8 cellular contexts compared by ENCODE assay signal in genomic region chr19:12141405-12141736, GRCh38. TPM values are rescaled to one million over a fixed set of nuclear protein-coding genes. Genes with fewer than 3 reads are reported as not detected.
DNase-seq lines count a peak whose midpoint lies in the region; ATAC-seq and TF ChIP-seq lines count a peak whose summit lies in the region.

No MANE protein-coding gene starts in this region.

- no peak for TF ChIP-seq POLR2A in breast epithelium (IDR thresholded peaks at IDR 0.05)

- no peaks in the 10 kb centered on the region for H3K79me2 ChIP-seq in SU-DHL-6 (ENCODE audit: insufficient read depth, low read length)

- no TSS peak for BruUV-seq in MCF 10A (replicated peaks; lab: Mats Ljungman, UMichigan)

- peak overlapping the region; percentile 47 for H2AFZ ChIP-seq in SU-DHL-6 (ENCODE audit: low read depth, low read length, severe bottlenecking)

- no peaks in the 10 kb centered on the region for H4K20me1 ChIP-seq in SU-DHL-6 (ENCODE audit: low read depth, low read length)

- H3K36me3 Mint-ChIP-seq in MCF 10A (ENCODE audit: insufficient read depth, unreplicated experiment): peaks cover 30% of the 10 kb centered on the region
- H3K36me3 Mint-ChIP-seq in effector memory CD8-positive, alpha-beta T cell (ENCODE audit: insufficient read depth): peaks cover 19% of the 10 kb centered on the region
- peaks cover 26% of the 10 kb centered on the region for H3K36me3 Mint-ChIP-seq in stimulated activated effector memory CD8-positive, alpha-beta T cell treated with anti-CD3 and anti-CD28 coated beads, Interleukin-12 subunit alpha, Interleukin-12 subunit beta, amount 100 ng/mL, for 72 hours

- peaks cover 9 to 11% of the 10 kb centered on the region in 2 donors for H3K4me1 ChIP-seq in breast epithelium

- H3K27me3 Mint-ChIP-seq in MCF 10A (ENCODE audit: insufficient read depth, unreplicated experiment): no peaks in the 10 kb centered on the region
- H3K27me3 Mint-ChIP-seq in effector memory CD8-positive, alpha-beta T cell: no peaks in the 10 kb centered on the region

- TF ChIP-seq CTCF in MCF 10A (IDR thresholded peaks at IDR 0.05; ENCODE audit: unreplicated experiment) (no peak), breast epithelium (IDR thresholded peaks at IDR 0.05) (no peak), SU-DHL-6 (IDR thresholded peaks at IDR 0.05; ENCODE audit: insufficient read depth, low read length, poor library complexity, severe bottlenecking) (no peak), omental fat pad (IDR thresholded peaks at IDR 0.05) (no peak)

- peaks cover 22% of the 10 kb centered on the region for H3K4me1 Mint-ChIP-seq in MCF 10A (ENCODE audit: insufficient read depth, unreplicated experiment)
- H3K4me1 Mint-ChIP-seq in effector memory CD8-positive, alpha-beta T cell (ENCODE audit: low read depth in 2 of 2): peaks cover 23 to 27% of the 10 kb centered on the region in 2 donors
- H3K4me1 Mint-ChIP-seq in stimulated activated effector memory CD8-positive, alpha-beta T cell treated with anti-CD3 and anti-CD28 coated beads, Interleukin-12 subunit alpha, Interleukin-12 subunit beta, amount 100 ng/mL, for 72 hours: peaks cover 36% of the 10 kb centered on the region

- no peak overlapping the region for H3K27ac ChIP-seq in breast epithelium
- no peak overlapping the region for H3K27ac ChIP-seq in SU-DHL-6 (ENCODE audit: low read depth, low read length)

- CTCF ChIA-PET in MCF 10A (lab: Yijun Ruan, JAX): interaction anchor here (0.6 to 3.5 kb wide), 26 partner anchors 10 to 605 kb away, joined by 3 to 51 read pairs (median 5); partner anchors contain the start of gene ZNF700

- ATAC-seq in effector memory CD8-positive, alpha-beta T cell (replicated peaks): no peak
- ATAC-seq in stimulated activated effector memory CD8-positive, alpha-beta T cell treated with anti-CD3 and anti-CD28 coated beads, Interleukin-12 subunit alpha, Interleukin-12 subunit beta, amount 100 ng/mL, for 72 hours: no peak
- ATAC-seq in GM18909 (IDR thresholded peaks at IDR 0.05; ENCODE audit: poor library complexity, unreplicated experiment) (no peak), Right ventricle myocardium superior (ENCODE audit: poor library complexity) (no peak), omental fat pad (ENCODE audit: low FRiP score) (no peak)

- H3K9me3 Mint-ChIP-seq in MCF 10A (ENCODE audit: unreplicated experiment): peaks cover 18% of the 10 kb centered on the region
- H3K9me3 Mint-ChIP-seq in effector memory CD8-positive, alpha-beta T cell: no peaks in the 10 kb centered on the region
- H3K9me3 Mint-ChIP-seq in stimulated activated effector memory CD8-positive, alpha-beta T cell treated with anti-CD3 and anti-CD28 coated beads, Interleukin-12 subunit alpha, Interleukin-12 subunit beta, amount 100 ng/mL, for 72 hours: peaks cover 5% of the 10 kb centered on the region

- H3K9ac ChIP-seq in SU-DHL-6 (ENCODE audit: low read length): no peak overlapping the region

- peak overlapping the region in 1 of 3 donors; percentile 90 for H3K4me3 ChIP-seq in breast epithelium
- no peak overlapping the region for H3K4me3 ChIP-seq in SU-DHL-6 (ENCODE audit: insufficient read depth, low read length, poor library complexity, severe bottlenecking)

- intact Hi-C loops in MCF 10A (cut with micrococcal nuclease): loop anchor here (1.0 to 10.0 kb wide), 6 partner anchors 153 to 644 kb away; partner anchors contain the start of gene ZNF823
- intact Hi-C loops in breast epithelium (cut with DNase I; ENCODE audit: low total_unique reads): no loop called here
- intact Hi-C loops in Right ventricle myocardium superior (cut with DNase I): loop anchor here (2.0 to 10.0 kb wide), 5 partner anchors 47 to 259 kb away; partner anchors contain the start of gene ZNF763

- peak overlapping the region; percentile 83 for H3K4me3 Mint-ChIP-seq in MCF 10A (ENCODE audit: unreplicated experiment)
- peak overlapping the region; percentile 88 to 95 for H3K4me3 Mint-ChIP-seq in effector memory CD8-positive, alpha-beta T cell
- H3K4me3 Mint-ChIP-seq in stimulated activated effector memory CD8-positive, alpha-beta T cell treated with anti-CD3 and anti-CD28 coated beads, Interleukin-12 subunit alpha, Interleukin-12 subunit beta, amount 100 ng/mL, for 72 hours: peak overlapping the region; percentile 76

- peak overlapping the region; percentile 88 for H3K4me2 ChIP-seq in SU-DHL-6 (ENCODE audit: low read depth, low read length, poor library complexity, severe bottlenecking)

- peaks cover 2 to 6% of the 10 kb centered on the region in 2 donors for H3K9me3 ChIP-seq in breast epithelium
- peaks cover 4% of the 10 kb centered on the region; the same call in 1 of the 2 replicates for H3K9me3 ChIP-seq in SU-DHL-6 (ENCODE audit: insufficient read depth, low read length)

- no peaks in the 10 kb centered on the region for H3K9me2 ChIP-seq in SU-DHL-6 (replicated peaks; ENCODE audit: insufficient read depth, low read length)

- H3F3A ChIP-seq in SU-DHL-6 (ENCODE audit: insufficient read depth): no peaks in the 10 kb centered on the region

- H3K27ac Mint-ChIP-seq in MCF 10A (ENCODE audit: low read depth, unreplicated experiment): peak overlapping the region; percentile 47
- peak overlapping the region in 1 of 2 donors; percentile 80 for H3K27ac Mint-ChIP-seq in effector memory CD8-positive, alpha-beta T cell
- H3K27ac Mint-ChIP-seq in stimulated activated effector memory CD8-positive, alpha-beta T cell treated with anti-CD3 and anti-CD28 coated beads, Interleukin-12 subunit alpha, Interleukin-12 subunit beta, amount 100 ng/mL, for 72 hours: no peak overlapping the region

- H3K27me3 ChIP-seq in breast epithelium (no peaks in the 10 kb centered on the region), SU-DHL-6 (ENCODE audit: low read length) (no peaks in the 10 kb centered on the region)

- DNase-seq in MCF 10A (ENCODE audit: unreplicated experiment): no peak
- DNase-seq in breast epithelium (ENCODE audit: low spot score in 2 of 2): no peak
- DNase-seq in effector memory CD8-positive, alpha-beta T cell: no peak
- no peak for DNase-seq in stimulated activated effector memory CD8-positive, alpha-beta T cell treated with anti-CD3 and anti-CD28 coated beads, Interleukin-12 subunit alpha, Interleukin-12 subunit beta, amount 100 ng/mL, for 72 hours (ENCODE audit: low spot score in 2 of 2)
- no peak for DNase-seq in Right ventricle myocardium superior
- no peak for DNase-seq in omental fat pad (ENCODE audit: low spot score)

- H3K36me3 ChIP-seq in breast epithelium (no peaks in the 10 kb centered on the region), SU-DHL-6 (ENCODE audit: low read length) (no peaks in the 10 kb centered on the region)

- POLR2A ChIA-PET in MCF 10A (lab: Yijun Ruan, JAX): interaction anchor here (1.6 to 2.9 kb wide), 6 partner anchors 9 to 409 kb away, joined by 4 to 42 read pairs (median 6); partner anchors contain the start of genes ZNF44, ZNF564 and ZNF700

RNA-seq across cellular contexts. Expression of gene ZNF20, which starts 1.2 kb away (rescaled TPM):
- 1.4 and 4.0 TPM in 2 replicates for total RNA-seq in MCF 10A (2022)
- total RNA-seq in breast epithelium: 1 to 10 TPM; 1.4 to 8.2 (median 4.6) TPM
- total RNA-seq in Right ventricle myocardium superior: 0.97 TPM
- 1 to 10 TPM; 1.7 to 4.5 (median 2.4) TPM for total RNA-seq in omental fat pad

RNA-seq across cellular contexts. Expression of gene ZNF625, which starts 15.2 kb away (rescaled TPM):
- total RNA-seq in MCF 10A (2022): 0.37 TPM in 1 of 2 replicates, not detected in the other
- 1 to 10 TPM; 4.3 to 9.5 (median 5.4) TPM for total RNA-seq in breast epithelium
- total RNA-seq in Right ventricle myocardium superior: 3.2 TPM
- total RNA-seq in omental fat pad: 1 to 10 TPM; 2.2 to 6.6 (median 3.7) TPM

RNA-seq across cellular contexts. Expression of gene ZNF136, which starts 21.5 kb away (rescaled TPM):
- total RNA-seq in MCF 10A (2022): 3.7 and 4.3 TPM in 2 replicates
- 10 to 100 TPM; 11.5 to 22.0 (median 12.8) TPM for total RNA-seq in breast epithelium
- 4.2 TPM for total RNA-seq in Right ventricle myocardium superior
- total RNA-seq in omental fat pad: 10 to 100 TPM in 1 of 4 donors, 1 to 10 TPM in 3; 4.8 to 10.4 (median 9.1) TPM
